24 cellular contexts compared by ENCODE assay signal in genomic region chr6:166544294-166544605, GRCh38. TPM values are rescaled to one million over a fixed set of nuclear protein-coding genes. Genes with fewer than 3 reads are reported as not detected.
"Had no signal": no experiment of that assay in that cellular context is flagged by ENCODE, and none has a peak within 500 bp of the region (broad histone marks: within the 10 kb centered on the region; RNA-seq: fewer than 3 reads in every experiment).

No MANE protein-coding gene starts in this region.

- H3K36me3 ChIP-seq: ascending aorta had no signal

- H3K27me3 ChIP-seq: ascending aorta, body of pancreas had no signal

- H3K27ac ChIP-seq: ascending aorta, body of pancreas had no signal

- H3K27ac Mint-ChIP-seq: activated CD4-positive, alpha-beta memory T cell treated with anti-CD3 and anti-CD28 coated beads, Interleukin-2, amount 10 ng/mL, durations not matched to agents 7 days and 5 days; activated CD4-positive, alpha-beta T cell treated with anti-CD3 and anti-CD28 coated beads, Interleukin-2, amount 10 ng/mL, durations not matched to agents 7 days and 5 days; activated naive CD4-positive, alpha-beta T cell treated with anti-CD3 and anti-CD28 coated beads, Interleukin-2, amount 50 U/mL, for 24 hours; activated T-helper 1 cell treated with anti-CD3 and anti-CD28 coated beads, Interleukin-12 subunit alpha, Interleukin-12 subunit beta, Interleukin-2, Interleukin-4 antibody, amounts not matched to agents 30 ng/mL and 10 ng/mL and 1 ng/mL, durations not matched to agents 14 hours and 24 hours and 36 hours had no signal

- H3K4me3 ChIP-seq: ascending aorta, body of pancreas had no signal

- DNase-seq: activated CD4-positive, alpha-beta memory T cell treated with anti-CD3 and anti-CD28 coated beads, Interleukin-2, amount 10 ng/mL, durations not matched to agents 7 days and 5 days; activated CD4-positive, alpha-beta T cell treated with anti-CD3 and anti-CD28 coated beads, Interleukin-2, amount 10 ng/mL, durations not matched to agents 7 days and 5 days; activated CD4-positive, CD25-positive, alpha-beta regulatory T cell; activated CD8-positive, alpha-beta memory T cell treated with anti-CD3 and anti-CD28 coated beads, Interleukin-2, amount 50 U/mL, for 4 hours; activated effector memory CD4-positive, alpha-beta T cell treated with Interleukin-2 at 50 U/mL for 16 hours; activated naive CD4-positive, alpha-beta T cell; activated T-cell treated with anti-CD3 and anti-CD28 coated beads, Interleukin-2, amount 50 U/mL, for 1 hour; amniotic stem cell; body of pancreas; Kasumi-1; KBM-7; NCI-H1105 treated with DMSO at 0.1 percent for 48 hours; NCI-H1436 treated with DMSO at 0.1 percent for 48 hours; NCI-H187; NCI-H2081; NCI-H446; NCI-H524; PC-3; SHP77 treated with DMSO at 0.1 percent for 48 hours; T-helper 2 cell; T1000 had no signal

- H3K9me3 Mint-ChIP-seq: activated CD4-positive, alpha-beta memory T cell treated with anti-CD3 and anti-CD28 coated beads, Interleukin-2, amount 10 ng/mL, durations not matched to agents 7 days and 5 days; activated CD4-positive, alpha-beta T cell treated with anti-CD3 and anti-CD28 coated beads, Interleukin-2, amount 10 ng/mL, durations not matched to agents 7 days and 5 days; activated naive CD4-positive, alpha-beta T cell treated with anti-CD3 and anti-CD28 coated beads, Interleukin-2, amount 50 U/mL, for 24 hours; activated T-helper 1 cell treated with anti-CD3 and anti-CD28 coated beads, Interleukin-12 subunit alpha, Interleukin-12 subunit beta, Interleukin-2, Interleukin-4 antibody, amounts not matched to agents 30 ng/mL and 10 ng/mL and 1 ng/mL, durations not matched to agents 14 hours and 24 hours and 36 hours had no signal

- H3K4me1 ChIP-seq: ascending aorta had no signal

- ATAC-seq: body of pancreas, PC-3 had no signal

- H3K27me3 Mint-ChIP-seq: activated CD4-positive, alpha-beta T cell treated with anti-CD3 and anti-CD28 coated beads, Interleukin-2, amount 10 ng/mL, durations not matched to agents 7 days and 5 days; activated naive CD4-positive, alpha-beta T cell treated with anti-CD3 and anti-CD28 coated beads, Interleukin-2, amount 50 U/mL, for 24 hours had no signal

- H3K9me3 ChIP-seq: ascending aorta, body of pancreas had no signal

- H3K4me3 Mint-ChIP-seq: activated CD4-positive, alpha-beta memory T cell treated with anti-CD3 and anti-CD28 coated beads, Interleukin-2, amount 10 ng/mL, durations not matched to agents 7 days and 5 days; activated CD4-positive, alpha-beta T cell treated with anti-CD3 and anti-CD28 coated beads, Interleukin-2, amount 10 ng/mL, durations not matched to agents 7 days and 5 days; activated naive CD4-positive, alpha-beta T cell treated with anti-CD3 and anti-CD28 coated beads, Interleukin-2, amount 50 U/mL, for 24 hours; activated T-helper 1 cell treated with anti-CD3 and anti-CD28 coated beads, Interleukin-12 subunit alpha, Interleukin-12 subunit beta, Interleukin-2, Interleukin-4 antibody, amounts not matched to agents 30 ng/mL and 10 ng/mL and 1 ng/mL, durations not matched to agents 14 hours and 24 hours and 36 hours had no signal

RNA-seq across cellular contexts. Expression of gene RAMACL, which starts 42.2 kb away (rescaled TPM):
- total RNA-seq: ascending aorta had no signal
